Comparison of ENCODE assay signal across 33 cellular contexts in the genomic region with DNA sequence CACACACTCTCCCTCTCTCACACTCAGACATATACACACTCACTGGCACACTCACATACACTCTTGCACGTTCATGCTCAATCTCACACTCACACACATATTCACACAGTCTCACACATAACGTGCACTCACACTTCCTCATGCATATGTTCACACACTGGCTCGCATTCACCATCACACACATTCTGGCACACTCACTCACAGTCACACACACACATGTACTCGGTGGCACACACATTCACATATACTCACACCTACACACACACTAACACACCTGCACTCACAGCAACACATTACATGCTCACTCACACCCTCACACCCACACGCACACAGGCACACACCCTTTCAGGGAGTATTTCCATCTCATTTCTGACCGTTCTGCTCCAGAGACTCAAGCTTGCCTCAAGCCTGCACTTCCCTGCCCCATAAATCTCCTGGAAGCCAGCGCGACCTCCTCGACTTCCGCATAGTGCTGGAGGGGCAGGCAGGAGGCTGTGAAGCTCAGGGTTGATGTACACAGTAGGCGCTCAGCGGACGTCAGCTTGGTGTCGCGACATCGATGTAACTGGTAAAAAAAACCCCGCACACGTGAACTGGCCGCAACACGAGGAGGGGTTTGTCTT.
"Had no signal": no experiment of that assay in that cellular context is flagged by ENCODE, and none has a peak within 500 bp of the region (broad histone marks: within the 10 kb centered on the region; RNA-seq: fewer than 3 reads in every experiment).

No MANE protein-coding gene starts in this region.

- FAIRE-seq: astrocyte, endothelial cell of umbilical vein, kidney, TTC549 had no signal

- H3K4me1 ChIP-seq: prostate gland, thyroid gland had no signal

- H3K36me3 ChIP-seq: brain microvascular endothelial cell, gastroesophageal sphincter, lower lobe of right lung, ovary, prostate gland, stomach, thyroid gland, upper lobe of left lung had no signal

- ATAC-seq: activated CD4-positive, CD25-positive, alpha-beta regulatory T cell treated with anti-CD3 and anti-CD28 coated beads, Interleukin-2, amount 50 U/mL, for 24 hours; left lobe of liver; lower lobe of right lung; stimulated activated memory B cell treated with anti-CD40 and anti-IgM and Interleukin-4, amounts not matched to agents 10 μg/mL and 1 μg/mL and 100 μg/mL, for 72 hours had no signal

- DNase-seq: activated CD4-positive, alpha-beta T cell treated with anti-CD3 and anti-CD28 coated beads for 48 hours; activated CD4-positive, alpha-beta T cell treated with anti-CD3 and anti-CD28 coated beads, Interleukin-2, amount 50 U/mL, for 48 hours; activated CD8-positive, alpha-beta memory T cell treated with anti-CD3 and anti-CD28 coated beads for 24 hours; activated effector memory CD4-positive, alpha-beta T cell treated with Interleukin-2 at 50 U/mL for 16 hours; activated naive CD4-positive, alpha-beta T cell treated with Interleukin-2 at 50 U/mL for 16 hours; activated naive CD8-positive, alpha-beta T cell treated with anti-CD3 and anti-CD28 coated beads for 36 hours; amniotic stem cell; brain microvascular endothelial cell; caudate nucleus; hypothalamus; immature natural killer cell; kidney; lower lobe of right lung; mesendoderm; natural killer cell; ovary; stimulated activated CD4-positive, alpha-beta T cell treated with anti-CD3 and anti-CD28 coated beads, Interleukin-1b, Interleukin-23, amount 100 ng/mL, for 48 hours; stimulated activated CD4-positive, alpha-beta T cell treated with anti-CD3 and anti-CD28 coated beads, Interleukin-4, amount 100 ng/mL, for 4 hours; stimulated activated CD8-positive, alpha-beta memory T cell treated with anti-CD3 and anti-CD28 coated beads, Interleukin-4, amount 100 ng/mL, for 48 hours; stomach; T-helper 9 cell; thyroid gland; upper lobe of left lung had no signal

- H3K9me3 ChIP-seq: gastroesophageal sphincter, lower lobe of right lung, ovary, prostate gland, thyroid gland had no signal

- H3K4me3 ChIP-seq: gastroesophageal sphincter, lower lobe of right lung, ovary, prostate gland, smooth muscle cell, stomach, thyroid gland, upper lobe of left lung had no signal

- H3K27ac ChIP-seq: brain microvascular endothelial cell, lower lobe of right lung, ovary, prostate gland, thyroid gland, upper lobe of left lung, VCaP had no signal

- H3K27me3 ChIP-seq: gastroesophageal sphincter, ovary, thyroid gland, upper lobe of left lung had no signal
